In the genomic region with DNA sequence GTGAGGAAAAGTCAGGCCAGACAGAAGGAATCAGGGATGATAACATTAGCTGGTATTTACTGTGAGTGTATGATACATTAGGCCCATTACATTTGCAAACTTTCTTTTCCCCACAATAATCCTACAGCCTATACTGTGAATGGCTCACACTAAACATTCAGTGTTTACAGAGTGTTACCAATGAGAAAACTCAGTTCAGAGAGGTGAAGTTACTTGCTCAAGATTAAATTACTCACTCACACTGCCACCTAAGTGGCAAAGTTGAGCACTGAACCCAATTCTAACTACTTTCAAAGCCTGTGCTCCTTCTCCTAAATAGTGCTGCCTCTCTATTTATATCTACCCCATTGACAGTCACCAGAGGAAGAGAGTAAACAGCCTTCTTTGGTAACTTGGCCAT, we compare ENCODE assay signal across 26 cellular contexts. TPM values are rescaled to one million over a fixed set of nuclear protein-coding genes. Genes with fewer than 3 reads are reported as not detected.
DNase-seq lines count a peak whose midpoint lies in the region; ATAC-seq, FAIRE-seq and TF ChIP-seq lines count a peak whose summit lies in the region.
"Had no signal": no experiment of that assay in that cellular context is flagged by ENCODE, and none has a peak within 500 bp of the region (broad histone marks: within the 10 kb centered on the region; RNA-seq: fewer than 3 reads in every experiment).

No MANE protein-coding gene starts in this region.

- intact Hi-C loops in natural killer cell (cut with micrococcal nuclease): no loop called here

- H3K4me1 Mint-ChIP-seq in natural killer cell treated with Interleukin-12 subunit alpha and Interleukin-12 subunit beta and Interleukin-15 and Interleukin-18, amount 100 ng/mL, for 72 hours (ENCODE audit: low read depth in 2 of 2): peaks cover 19 to 29% of the 10 kb centered on the region in 2 donors
- H3K4me1 Mint-ChIP-seq in natural killer cell: peaks cover 20 to 22% of the 10 kb centered on the region in 2 donors
- peaks cover 25% of the 10 kb centered on the region for H3K4me1 Mint-ChIP-seq in activated T-helper 17 cell treated with anti-CD3 and anti-CD28 coated beads, Interleukin-2, amount 50 U/mL, for 72 hours
- H3K4me1 Mint-ChIP-seq in endodermal cell: peaks cover 11% of the 10 kb centered on the region

- no peak overlapping the region for H3K4me3 Mint-ChIP-seq in natural killer cell treated with Interleukin-12 subunit alpha and Interleukin-12 subunit beta and Interleukin-15 and Interleukin-18, amount 100 ng/mL, for 72 hours
- H3K4me3 Mint-ChIP-seq in natural killer cell (no peak overlapping the region), endodermal cell (no peak overlapping the region)
- H3K4me3 Mint-ChIP-seq in activated T-helper 17 cell treated with anti-CD3 and anti-CD28 coated beads, Interleukin-2, amount 50 U/mL, for 72 hours: no peak overlapping the region
- H3K4me3 Mint-ChIP-seq: activated CD8-positive, alpha-beta memory T cell treated with anti-CD3 and anti-CD28 coated beads, Interleukin-2, amount 10 ng/mL, durations not matched to agents 7 days and 5 days; CD14-positive monocyte; H9; T-cell had no signal

- TF ChIP-seq CTCF in natural killer cell (IDR thresholded peaks at IDR 0.05) (no peak), fibroblast of the aortic adventitia (IDR thresholded peaks at IDR 0.05; ENCODE audit: insufficient read depth, low read length) (no peak), endodermal cell (conservative IDR thresholded peaks at IDR 0.05) (no peak)

- no peaks in the 10 kb centered on the region for H3K9me3 ChIP-seq in endodermal cell (ENCODE audit: control insufficient read depth, low read length)
- H3K9me3 ChIP-seq: tibial artery had no signal

- peak overlapping the region; percentile 6 to 38 for H3K27ac Mint-ChIP-seq in natural killer cell treated with Interleukin-12 subunit alpha and Interleukin-12 subunit beta and Interleukin-15 and Interleukin-18, amount 100 ng/mL, for 72 hours
- peak overlapping the region in 1 of 2 donors; percentile 44 for H3K27ac Mint-ChIP-seq in natural killer cell
- peak overlapping the region; percentile 63 for H3K27ac Mint-ChIP-seq in activated T-helper 17 cell treated with anti-CD3 and anti-CD28 coated beads, Interleukin-2, amount 50 U/mL, for 72 hours
- H3K27ac Mint-ChIP-seq in endodermal cell: no peak overlapping the region
- H3K27ac Mint-ChIP-seq: activated CD8-positive, alpha-beta memory T cell treated with anti-CD3 and anti-CD28 coated beads, Interleukin-2, amount 10 ng/mL, durations not matched to agents 7 days and 5 days; H9; T-cell had no signal

- peaks cover 56% of the 10 kb centered on the region for H3K36me3 ChIP-seq in endodermal cell (ENCODE audit: control insufficient read depth, insufficient read depth, low read length)

- no peak for DNase-seq in natural killer cell treated with Interleukin-12 subunit alpha and Interleukin-12 subunit beta and Interleukin-15 and Interleukin-18, amount 100 ng/mL, for 72 hours (ENCODE audit: low spot score)
- no peak for DNase-seq in natural killer cell
- DNase-seq in fibroblast of the aortic adventitia (ENCODE audit: low read depth): peak; percentile 17
- no peak for DNase-seq in HTR-8/SVneo (ENCODE audit: insufficient read length, low spot score)
- no peak for DNase-seq in LoVo (ENCODE audit: low spot score)
- no peak for DNase-seq in ureter (ENCODE audit: low spot score)
- no peak for DNase-seq in endodermal cell
- DNase-seq: activated CD8-positive, alpha-beta memory T cell treated with anti-CD3 and anti-CD28 coated beads, Interleukin-2, amount 10 ng/mL, durations not matched to agents 7 days and 5 days; aorta; cerebellar nuclear complex; H9; Kasumi-1; NCI-H1092; NCI-H1930; NCI-H2227 treated with DMSO at 0.1 percent for 48 hours; NCI-H774; occipital lobe; Right ventricle myocardium superior; stimulated activated CD4-positive, alpha-beta T cell treated with anti-CD3 and anti-CD28 coated beads, Interleukin-4, amount 100 ng/mL, for 24 hours; stimulated activated naive CD8-positive, alpha-beta T cell treated with anti-CD3 and anti-CD28 coated beads, Interleukin-15, amount 100 ng/mL, for 72 hours; T-cell; tibial artery had no signal

- no peaks in the 10 kb centered on the region for H3K27me3 ChIP-seq in endodermal cell (ENCODE audit: control insufficient read depth, insufficient read depth, low read length, poor library complexity, severe bottlenecking)
- H3K27me3 ChIP-seq: tibial artery had no signal

- no peak overlapping the region for H3K9ac ChIP-seq in endodermal cell (ENCODE audit: extremely low read depth, low read length, poor library complexity, severe bottlenecking)

- H3K4me1 ChIP-seq in endodermal cell (ENCODE audit: control insufficient read depth, insufficient read depth, low read length): no peaks in the 10 kb centered on the region

- H3K36me3 Mint-ChIP-seq in natural killer cell treated with Interleukin-12 subunit alpha and Interleukin-12 subunit beta and Interleukin-15 and Interleukin-18, amount 100 ng/mL, for 72 hours: peaks cover 47% of the 10 kb centered on the region
- peaks cover 50% of the 10 kb centered on the region for H3K36me3 Mint-ChIP-seq in natural killer cell
- peaks cover 86% of the 10 kb centered on the region for H3K36me3 Mint-ChIP-seq in activated T-helper 17 cell treated with anti-CD3 and anti-CD28 coated beads, Interleukin-2, amount 50 U/mL, for 72 hours (ENCODE audit: low read depth)
- peaks cover 66% of the 10 kb centered on the region for H3K36me3 Mint-ChIP-seq in endodermal cell (ENCODE audit: low read depth)

- no peak for FAIRE-seq in HTR-8/SVneo (lab: Jason Lieb, UNC)
- FAIRE-seq: TTC549 had no signal

- no peak overlapping the region for H3K27ac ChIP-seq in endodermal cell (ENCODE audit: low read depth, low read length)
- H3K27ac ChIP-seq: tibial artery had no signal

- H3K4me3 ChIP-seq in fibroblast of the aortic adventitia (ENCODE audit: low read depth, low read length) (no peak overlapping the region), endodermal cell (ENCODE audit: low read length) (no peak overlapping the region)
- H3K4me3 ChIP-seq: tibial artery had no signal

- no peaks in the 10 kb centered on the region for H3K9me3 Mint-ChIP-seq in natural killer cell treated with Interleukin-12 subunit alpha and Interleukin-12 subunit beta and Interleukin-15 and Interleukin-18, amount 100 ng/mL, for 72 hours
- no peaks in the 10 kb centered on the region for H3K9me3 Mint-ChIP-seq in natural killer cell
- H3K9me3 Mint-ChIP-seq in activated T-helper 17 cell treated with anti-CD3 and anti-CD28 coated beads, Interleukin-2, amount 50 U/mL, for 72 hours: no peaks in the 10 kb centered on the region
- H3K9me3 Mint-ChIP-seq in endodermal cell: no peaks in the 10 kb centered on the region
- H3K9me3 Mint-ChIP-seq: activated naive CD4-positive, alpha-beta T cell treated with anti-CD3 and anti-CD28 coated beads, Interleukin-2, amount 50 U/mL, for 72 hours; CD14-positive monocyte; H9; stimulated activated naive CD8-positive, alpha-beta T cell treated with anti-CD3 and anti-CD28 coated beads, Interleukin-15, amount 100 ng/mL, for 72 hours; T-cell had no signal

- H3K27me3 Mint-ChIP-seq in natural killer cell treated with Interleukin-12 subunit alpha and Interleukin-12 subunit beta and Interleukin-15 and Interleukin-18, amount 100 ng/mL, for 72 hours: no peaks in the 10 kb centered on the region
- H3K27me3 Mint-ChIP-seq in natural killer cell (ENCODE audit: low read depth in 2 of 2) (no peaks in the 10 kb centered on the region), endodermal cell (ENCODE audit: insufficient read depth) (no peaks in the 10 kb centered on the region)
- H3K27me3 Mint-ChIP-seq in activated T-helper 17 cell treated with anti-CD3 and anti-CD28 coated beads, Interleukin-2, amount 50 U/mL, for 72 hours: no peaks in the 10 kb centered on the region
- H3K27me3 Mint-ChIP-seq: activated CD8-positive, alpha-beta memory T cell treated with anti-CD3 and anti-CD28 coated beads, Interleukin-2, amount 10 ng/mL, durations not matched to agents 7 days and 5 days; stimulated activated naive CD8-positive, alpha-beta T cell treated with anti-CD3 and anti-CD28 coated beads, Interleukin-15, amount 100 ng/mL, for 72 hours; T-cell had no signal

- ATAC-seq in natural killer cell treated with Interleukin-12 subunit alpha and Interleukin-12 subunit beta and Interleukin-15 and Interleukin-18, amount 100 ng/mL, for 72 hours: peak in 1 of 2 donors; percentile 60
- no peak for ATAC-seq in natural killer cell
- ATAC-seq in activated T-helper 17 cell treated with anti-CD3 and anti-CD28 coated beads, Interleukin-2, amount 50 U/mL, for 72 hours (replicated peaks): no peak
- ATAC-seq: activated CD8-positive, alpha-beta memory T cell treated with anti-CD3 and anti-CD28 coated beads, Interleukin-2, amount 10 ng/mL, durations not matched to agents 7 days and 5 days; activated naive CD4-positive, alpha-beta T cell treated with anti-CD3 and anti-CD28 coated beads, Interleukin-2, amount 50 U/mL, for 72 hours; stimulated activated naive CD8-positive, alpha-beta T cell treated with anti-CD3 and anti-CD28 coated beads, Interleukin-15, amount 100 ng/mL, for 72 hours; T-cell had no signal

RNA-seq across cellular contexts. Expression of gene XPC, which starts 8.5 kb away (rescaled TPM):
- 10 to 100 TPM; 24.6 to 31.5 TPM for total RNA-seq in natural killer cell treated with Interleukin-12 subunit alpha and Interleukin-12 subunit beta and Interleukin-15 and Interleukin-18, amount 100 ng/mL, for 72 hours
- total RNA-seq in natural killer cell (10 to 100 TPM; 45.5 to 62.1 (median 50.0) TPM), fibroblast of the aortic adventitia (ENCODE audit: low replicate concordance) (61.6 and 186 TPM in 2 replicates), ureter (55.6 TPM), endodermal cell (10 to 100 TPM; 33.0 to 40.0 TPM)
- 10 to 100 TPM; 31.9 to 39.7 TPM for total RNA-seq in activated T-helper 17 cell treated with anti-CD3 and anti-CD28 coated beads, Interleukin-2, amount 50 U/mL, for 72 hours
- 37.6 TPM for polyA plus RNA-seq in endodermal cell (2013, experiment 1 of 2)
- 34.9 TPM for polyA plus RNA-seq in endodermal cell (2013, experiment 2 of 2)

RNA-seq across cellular contexts. Expression of gene LSM3, which starts 8.7 kb away (rescaled TPM):
- 10 to 100 TPM; 15.1 to 15.2 TPM for total RNA-seq in natural killer cell treated with Interleukin-12 subunit alpha and Interleukin-12 subunit beta and Interleukin-15 and Interleukin-18, amount 100 ng/mL, for 72 hours
- total RNA-seq in natural killer cell (1 to 10 TPM; 7.6 to 9.1 (median 8.9) TPM), fibroblast of the aortic adventitia (ENCODE audit: low replicate concordance) (5.6 and 15.6 TPM in 2 replicates), ureter (11.4 TPM), endodermal cell (10 to 100 TPM; 18.1 to 19.7 TPM)
- total RNA-seq in activated T-helper 17 cell treated with anti-CD3 and anti-CD28 coated beads, Interleukin-2, amount 50 U/mL, for 72 hours: 10 to 100 TPM; 15.6 to 20.6 TPM
- polyA plus RNA-seq in endodermal cell (2013, experiment 1 of 2): 21.2 TPM
- polyA plus RNA-seq in endodermal cell (2013, experiment 2 of 2): 21.9 TPM

RNA-seq across cellular contexts. Expression of gene TMEM43, which starts 45.0 kb away (rescaled TPM):
- 10 to 100 TPM; 37.3 to 42.6 TPM for total RNA-seq in natural killer cell treated with Interleukin-12 subunit alpha and Interleukin-12 subunit beta and Interleukin-15 and Interleukin-18, amount 100 ng/mL, for 72 hours
- 10 to 100 TPM; 49.5 to 61.1 (median 54.1) TPM for total RNA-seq in natural killer cell
- total RNA-seq in activated T-helper 17 cell treated with anti-CD3 and anti-CD28 coated beads, Interleukin-2, amount 50 U/mL, for 72 hours: 10 to 100 TPM; 42.1 to 44.5 TPM
- 109 and 134 TPM in 2 replicates for total RNA-seq in fibroblast of the aortic adventitia (ENCODE audit: low replicate concordance)
- total RNA-seq in ureter: 76.5 TPM
- 10 to 100 TPM; 28.9 to 39.3 TPM for total RNA-seq in endodermal cell
- 45.4 TPM for polyA plus RNA-seq in endodermal cell (2013, experiment 1 of 2)
- polyA plus RNA-seq in endodermal cell (2013, experiment 2 of 2): 44.9 TPM

RNA-seq across cellular contexts. Expression of gene CHCHD4, which starts 45.2 kb away (rescaled TPM):
- total RNA-seq in natural killer cell treated with Interleukin-12 subunit alpha and Interleukin-12 subunit beta and Interleukin-15 and Interleukin-18, amount 100 ng/mL, for 72 hours: 10 to 100 TPM; 13.2 to 14.6 TPM
- total RNA-seq in natural killer cell (1 to 10 TPM; 2.1 to 4.3 (median 3.4) TPM), fibroblast of the aortic adventitia (ENCODE audit: low replicate concordance) (3.8 and 12.7 TPM in 2 replicates), ureter (11.2 TPM), endodermal cell (10 to 100 TPM; 16.2 to 20.5 TPM)
- 10 to 100 TPM; 11.6 to 27.6 TPM for total RNA-seq in activated T-helper 17 cell treated with anti-CD3 and anti-CD28 coated beads, Interleukin-2, amount 50 U/mL, for 72 hours
- 16.4 TPM for polyA plus RNA-seq in endodermal cell (2013, experiment 1 of 2)
- 14.7 TPM for polyA plus RNA-seq in endodermal cell (2013, experiment 2 of 2)
